ENCODE assay signal across 8 cellular contexts in the genomic region with DNA sequence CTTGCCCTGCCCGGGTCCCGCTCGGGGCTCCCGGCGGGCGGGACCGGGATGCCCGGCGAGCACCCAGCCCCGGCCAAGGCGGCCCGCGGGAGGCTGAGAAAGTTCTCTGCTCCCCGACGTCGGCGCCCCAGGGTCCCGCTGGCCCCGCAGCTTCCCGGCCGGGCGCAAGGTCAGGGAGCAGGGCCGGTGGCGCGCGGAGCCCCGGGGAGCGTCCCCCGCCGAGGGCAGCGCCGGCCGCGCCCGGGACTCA. TPM values are rescaled to one million over a fixed set of nuclear protein-coding genes. Genes with fewer than 3 reads are reported as not detected.
DNase-seq lines count a peak whose midpoint lies in the region; TF ChIP-seq lines count a peak whose summit lies in the region.

No MANE protein-coding gene starts in this region.

- no peaks in the 10 kb centered on the region for H3K36me3 ChIP-seq in urinary bladder (ENCODE audit: insufficient read depth)

- H3K27ac ChIP-seq in VCaP (peak overlapping the region; percentile 32; the same call in 1 of the 2 replicates), layer of hippocampus (ENCODE audit: low read depth, low read length) (peak overlapping the region; percentile 21), urinary bladder (ENCODE audit: low read depth) (no peak overlapping the region)

- H3K27me3 ChIP-seq in layer of hippocampus (ENCODE audit: control insufficient read depth, insufficient read depth, low read length) = no peaks in the 10 kb centered on the region

- H3K4me1 ChIP-seq in urinary bladder (ENCODE audit: insufficient read depth) = no peaks in the 10 kb centered on the region

- POLR2A ChIA-PET in HEK293T (lab: Yijun Ruan, JAX) = no interaction called here

- TF ChIP-seq CTCF in VCaP (conservative IDR thresholded peaks at IDR 0.05) = no peak

- in situ Hi-C loops in Caki2 (cut with HindIII; ENCODE audit: low pct_unique_long_range_greater_than_20kb, low sequenced_read_pairs) = no loop called here

- WGBS in urinary bladder = under 1% methylated on average over 35 of the region's 35 CpGs

- CTCF ChIA-PET in HEK293T (lab: Yijun Ruan, JAX) = interaction anchor here (1.4 kb wide), 1 partner anchor 246 kb away, joined by 3 read pairs; no protein-coding TSS in a partner anchor

- DNase-seq in Caki2 (ENCODE audit: low read depth) = peak; percentile 57
- no peak for DNase-seq in HEK293T (ENCODE audit: extremely low spot score)
- DNase-seq in hippocampal formation (lab: John Stamatoyannopoulos, UW) = no peak
- no peak for DNase-seq in activated effector memory CD4-positive, alpha-beta T cell treated with anti-CD3 and anti-CD28 coated beads, Interleukin-2, amount 50 U/mL, for 16 hours
- no peak for DNase-seq in cerebellar cortex (ENCODE audit: low spot score)

- H3K4me3 ChIP-seq in urinary bladder (ENCODE audit: low read depth, low read length) = peak overlapping the region; percentile 62

TF ChIP-seq in HEK293T, 16 proteins besides CTCF, POLR2A, EP300 and RAD21:
- no peak for TF ChIP-seq FOXK2 (IDR thresholded peaks at IDR 0.05)
- TF ChIP-seq SP1 (IDR thresholded peaks at IDR 0.05) = no peak
- 0 out of 2 replicates have a peak, but pooled peaks have one; percentile 20 for TF ChIP-seq LEF1 (IDR thresholded peaks at IDR 0.05; ENCODE audit: borderline replicate concordance)

RNA-seq across cellular contexts. Expression of a gene that starts 0.3 kb away (rescaled TPM):
- total RNA-seq in Caki2 (2014; rRNA removed; shearing (Covaris generic); ENCODE audit: low replicate concordance) = 90.5 and 101 TPM in 2 replicates
- 84.7 TPM for total RNA-seq in urinary bladder
- 17.6 TPM for polyA plus RNA-seq in urinary bladder
